8 cellular contexts compared by ENCODE assay signal in genomic region chr1:244049142-244049968, GRCh38. TPM values are rescaled to one million over a fixed set of nuclear protein-coding genes. Genes with fewer than 3 reads are reported as not detected.
A peak's percentile ranks its signal among the peaks of the same experiment; 100 is the strongest.
DNase-seq lines count a peak whose midpoint lies in the region; ATAC-seq, FAIRE-seq and TF ChIP-seq lines count a peak whose summit lies in the region.

No MANE protein-coding gene starts in this region.

- intact Hi-C loops in left ventricle myocardium superior (cut with micrococcal nuclease): no loop called here

- DNase-seq in AG04449 (ENCODE audit: low read depth, low spot score) (no peak), GM19239 (ENCODE audit: insufficient read length, low spot score) (no peak), RPMI7951 (ENCODE audit: low read depth) (peak; percentile 18), left ventricle myocardium superior (peak; percentile 71), DMS114 treated with DMSO at 0.1 percent for 48 hours (lab: John Stamatoyannopoulos, UW; ENCODE audit: unreplicated experiment) (no peak)
- DNase-seq in NK-92 treated with Interleukin-12 subunit alpha and Interleukin-12 subunit beta, amount 100 ng/mL, for 24 hours (lab: John Stamatoyannopoulos, UW): no peak

- peaks cover 15% of the 10 kb centered on the region for H3K4me1 ChIP-seq in rectal smooth muscle tissue (ENCODE audit: control insufficient read depth, insufficient read depth, low read length)

- peak overlapping the region; percentile 95 for H3K4me3 Mint-ChIP-seq in activated naive CD4-positive, alpha-beta T cell treated with anti-CD3 and anti-CD28 coated beads, Interleukin-2, amount 50 U/mL, for 24 hours

- H3K36me3 Mint-ChIP-seq in activated naive CD4-positive, alpha-beta T cell treated with anti-CD3 and anti-CD28 coated beads, Interleukin-2, amount 50 U/mL, for 24 hours: no peaks in the 10 kb centered on the region

- FAIRE-seq in GM19239 (lab: Jason Lieb, UNC): peak; percentile 88

- TF ChIP-seq CTCF in AG04449 (IDR thresholded peaks at IDR 0.05; ENCODE audit: insufficient read depth, low read length, missing control alignments): no peak

- peak overlapping the region; percentile 94 for H3K27ac Mint-ChIP-seq in activated naive CD4-positive, alpha-beta T cell treated with anti-CD3 and anti-CD28 coated beads, Interleukin-2, amount 50 U/mL, for 24 hours

- no peaks in the 10 kb centered on the region for H3K27me3 ChIP-seq in rectal smooth muscle tissue (ENCODE audit: control insufficient read depth, insufficient read depth, low read length)

- POLR2A ChIA-PET in AG04449 (lab: Yijun Ruan, JAX): interaction anchor here (1.0 kb wide), 1 partner anchor 16 kb away, joined by 5 read pairs; no protein-coding TSS in a partner anchor

- H3K4me3 ChIP-seq in AG04449 (ENCODE audit: low read depth, low read length) (peak overlapping the region; percentile 85), rectal smooth muscle tissue (ENCODE audit: low read length) (peak overlapping the region; percentile 90)

- H3K36me3 ChIP-seq in rectal smooth muscle tissue (ENCODE audit: control insufficient read depth, insufficient read depth, low read length): peaks cover 4% of the 10 kb centered on the region

- peak overlapping the region; percentile 61 for H3K27ac ChIP-seq in rectal smooth muscle tissue (ENCODE audit: low read depth, low read length)

- H3K9ac ChIP-seq in rectal smooth muscle tissue (ENCODE audit: low read length): no peak overlapping the region

- no peaks in the 10 kb centered on the region for H3K27me3 Mint-ChIP-seq in activated naive CD4-positive, alpha-beta T cell treated with anti-CD3 and anti-CD28 coated beads, Interleukin-2, amount 50 U/mL, for 24 hours

- CTCF ChIA-PET in AG04449 (lab: Yijun Ruan, JAX): interaction anchor here (1.3 kb wide), 1 partner anchor 15 kb away, joined by 3 read pairs; no protein-coding TSS in a partner anchor

- no peak for ATAC-seq in left ventricle myocardium superior

- H3K9me3 Mint-ChIP-seq in activated naive CD4-positive, alpha-beta T cell treated with anti-CD3 and anti-CD28 coated beads, Interleukin-2, amount 50 U/mL, for 24 hours: no peaks in the 10 kb centered on the region

- H3K4me1 Mint-ChIP-seq in activated naive CD4-positive, alpha-beta T cell treated with anti-CD3 and anti-CD28 coated beads, Interleukin-2, amount 50 U/mL, for 24 hours: peaks cover 26% of the 10 kb centered on the region

RNA-seq across cellular contexts. Expression of gene ZBTB18, which starts 1.7 kb away (rescaled TPM):
- 13.6 and 16.5 TPM in 2 replicates for total RNA-seq in RPMI7951 (2014; rRNA removed; shearing (Covaris generic))
- total RNA-seq in left ventricle myocardium superior: 35.4 TPM

Comparison
In these comparisons a context has a peak if more than half of its experiments do, and no peak if none do; other contexts are left out.
1. DNase-seq: peak in RPMI7951 (single experiment) and left ventricle myocardium superior (single experiment); none in AG04449 (single experiment), GM19239 (single experiment), DMS114 treated with DMSO at 0.1 percent for 48 hours (single experiment) and NK-92 treated with Interleukin-12 subunit alpha and Interleukin-12 subunit beta, amount 100 ng/mL, for 24 hours (single experiment).